8 cellular contexts compared by ENCODE assay signal in the genomic region with DNA sequence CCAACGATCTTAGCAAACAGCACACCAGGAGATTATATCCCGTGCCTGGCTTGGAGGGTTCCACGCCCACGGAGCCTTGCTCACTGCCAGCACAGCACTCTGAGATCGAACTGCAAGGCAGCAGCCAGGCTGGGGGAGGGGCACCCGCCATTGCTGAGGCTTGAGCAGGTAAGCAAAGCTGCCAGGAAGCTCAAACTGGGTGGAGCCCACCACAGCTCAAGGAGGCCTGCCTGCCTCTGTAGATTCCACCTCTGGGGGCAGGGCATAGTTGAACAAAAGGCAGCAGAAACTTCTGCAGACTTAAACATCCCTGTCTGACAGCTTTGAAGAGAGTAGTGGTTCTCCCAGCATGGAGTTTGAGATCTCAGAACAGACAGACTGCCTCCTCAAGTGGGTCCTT. TPM values are rescaled to one million over a fixed set of nuclear protein-coding genes. Genes with fewer than 3 reads are reported as not detected.
DNase-seq lines count a peak whose midpoint lies in the region; ATAC-seq lines count a peak whose summit lies in the region.
"Not testable (repeated sequence)": the region's sequence is repeated elsewhere in the genome, so short reads cannot be mapped to it uniquely, and the experiment has no call there.
"Had no signal": no experiment of that assay in that cellular context is flagged by ENCODE, and none has a peak within 500 bp of the region (broad histone marks: within the 10 kb centered on the region; RNA-seq: fewer than 3 reads in every experiment).

No MANE protein-coding gene starts in this region.

- H3K27ac ChIP-seq in CD4-positive, alpha-beta memory T cell (ENCODE audit: low read depth, low read length), result not testable (repeated sequence)

- peak; percentile 22 to 66 (median 39) for DNase-seq in CD4-positive, alpha-beta memory T cell
- peak; percentile 13 for DNase-seq in T follicular helper cell (ENCODE audit: low read depth)
- DNase-seq in activated CD4-positive, alpha-beta T cell treated with anti-CD3 and anti-CD28 coated beads, Interleukin-2, amount 10 ng/mL, durations not matched to agents 24 days and 14 days, result peak; percentile 65
- DNase-seq in activated CD8-positive, alpha-beta T cell treated with anti-CD3 and anti-CD28 coated beads, Interleukin-2, amount 10 ng/mL, durations not matched to agents 7 days and 5 days, result peak; percentile 21
- DNase-seq in activated naive CD4-positive, alpha-beta T cell treated with anti-CD3 and anti-CD28 coated beads for 36 hours, result peak; percentile 54
- DNase-seq in central memory CD8-positive, alpha-beta T cell (ENCODE audit: low spot score in 2 of 2), result not testable (repeated sequence)
- peak; percentile 12 for DNase-seq in stimulated activated CD4-positive, alpha-beta T cell treated with anti-CD3 and anti-CD28 coated beads, Interleukin-1b, Interleukin-23, amount 100 ng/mL, for 48 hours

- not testable (repeated sequence) for H3K27me3 ChIP-seq in CD4-positive, alpha-beta memory T cell (ENCODE audit: insufficient read depth, low read length)

- H3K27me3 Mint-ChIP-seq in CD4-positive, alpha-beta memory T cell; activated CD4-positive, alpha-beta T cell treated with anti-CD3 and anti-CD28 coated beads, Interleukin-2, amount 10 ng/mL, durations not matched to agents 24 days and 14 days; activated CD8-positive, alpha-beta T cell treated with anti-CD3 and anti-CD28 coated beads, Interleukin-2, amount 10 ng/mL, durations not matched to agents 7 days and 5 days (ENCODE audit: low read depth); activated naive CD4-positive, alpha-beta T cell treated with anti-CD3 and anti-CD28 coated beads for 36 hours (ENCODE audit: low read depth): not testable (repeated sequence)
- peaks cover 19% of the 10 kb centered on the region for H3K27me3 Mint-ChIP-seq in central memory CD8-positive, alpha-beta T cell

- CTCF ChIA-PET in CD4-positive, alpha-beta memory T cell (lab: Charles Lee; ENCODE audit: partially characterized antibody); activated CD8-positive, alpha-beta T cell treated with anti-CD3 and anti-CD28 coated beads, Interleukin-2, amount 10 ng/mL, durations not matched to agents 7 days and 5 days (lab: Charles Lee): not testable (repeated sequence)
- CTCF ChIA-PET in activated naive CD4-positive, alpha-beta T cell treated with anti-CD3 and anti-CD28 coated beads for 36 hours (lab: Charles Lee), result interaction anchor here (0.6 kb wide), 1 partner anchor 284 kb away, joined by 4 read pairs; no protein-coding TSS in a partner anchor

- ATAC-seq in activated CD8-positive, alpha-beta T cell treated with anti-CD3 and anti-CD28 coated beads, Interleukin-2, amount 10 ng/mL, durations not matched to agents 7 days and 5 days; central memory CD8-positive, alpha-beta T cell (replicated peaks; ENCODE audit: extremely low read depth, poor library complexity, severe bottlenecking): not testable (repeated sequence)

- POLR2A ChIA-PET in CD4-positive, alpha-beta memory T cell (lab: Charles Lee; ENCODE audit: partially characterized antibody); activated CD8-positive, alpha-beta T cell treated with anti-CD3 and anti-CD28 coated beads, Interleukin-2, amount 10 ng/mL, durations not matched to agents 7 days and 5 days (lab: Charles Lee): not testable (repeated sequence)

- H3K4me3 Mint-ChIP-seq in CD4-positive, alpha-beta memory T cell, result peak overlapping the region in 6 of 8 donors; percentile 39 to 74 (median 58)
- H3K4me3 Mint-ChIP-seq in activated CD4-positive, alpha-beta T cell treated with anti-CD3 and anti-CD28 coated beads, Interleukin-2, amount 10 ng/mL, durations not matched to agents 24 days and 14 days, result peak overlapping the region; percentile 11
- not testable (repeated sequence) for H3K4me3 Mint-ChIP-seq in activated CD8-positive, alpha-beta T cell treated with anti-CD3 and anti-CD28 coated beads, Interleukin-2, amount 10 ng/mL, durations not matched to agents 7 days and 5 days
- H3K4me3 Mint-ChIP-seq in activated naive CD4-positive, alpha-beta T cell treated with anti-CD3 and anti-CD28 coated beads for 36 hours, result peak overlapping the region; percentile 3
- peak overlapping the region; percentile 3 for H3K4me3 Mint-ChIP-seq in central memory CD8-positive, alpha-beta T cell

- H3K9me3 ChIP-seq in CD4-positive, alpha-beta memory T cell (ENCODE audit: control insufficient read depth in 1 of 2, low read length in 2 of 2), result not testable (repeated sequence)

- not testable (repeated sequence) for H3K4me3 ChIP-seq in CD4-positive, alpha-beta memory T cell (ENCODE audit: low read length in 2 of 2)

- not testable (repeated sequence) for H3K36me3 ChIP-seq in CD4-positive, alpha-beta memory T cell (ENCODE audit: insufficient read depth, low read length)

- peak overlapping the region in 4 of 7 donors; percentile 30 to 90 (median 40) for H3K27ac Mint-ChIP-seq in CD4-positive, alpha-beta memory T cell
- H3K27ac Mint-ChIP-seq in activated CD4-positive, alpha-beta T cell treated with anti-CD3 and anti-CD28 coated beads, Interleukin-2, amount 10 ng/mL, durations not matched to agents 24 days and 14 days; activated CD8-positive, alpha-beta T cell treated with anti-CD3 and anti-CD28 coated beads, Interleukin-2, amount 10 ng/mL, durations not matched to agents 7 days and 5 days; activated naive CD4-positive, alpha-beta T cell treated with anti-CD3 and anti-CD28 coated beads for 36 hours; central memory CD8-positive, alpha-beta T cell (ENCODE audit: low read depth): not testable (repeated sequence)

- peaks cover 12% of the 10 kb centered on the region for H3K4me1 ChIP-seq in CD4-positive, alpha-beta memory T cell (ENCODE audit: insufficient read depth, low read length)

- H3K4me1 Mint-ChIP-seq in CD4-positive, alpha-beta memory T cell, result peaks cover 14 to 31% (median 19%) of the 10 kb centered on the region in 4 donors
- not testable (repeated sequence) for H3K4me1 Mint-ChIP-seq in activated CD4-positive, alpha-beta T cell treated with anti-CD3 and anti-CD28 coated beads, Interleukin-2, amount 10 ng/mL, durations not matched to agents 24 days and 14 days; activated CD8-positive, alpha-beta T cell treated with anti-CD3 and anti-CD28 coated beads, Interleukin-2, amount 10 ng/mL, durations not matched to agents 7 days and 5 days (ENCODE audit: low read depth)
- peaks cover 17% of the 10 kb centered on the region for H3K4me1 Mint-ChIP-seq in activated naive CD4-positive, alpha-beta T cell treated with anti-CD3 and anti-CD28 coated beads for 36 hours (ENCODE audit: low read depth)
- H3K4me1 Mint-ChIP-seq in central memory CD8-positive, alpha-beta T cell, result peaks cover 16% of the 10 kb centered on the region

- intact Hi-C loops in CD4-positive, alpha-beta memory T cell (cut with micrococcal nuclease); activated CD4-positive, alpha-beta T cell treated with anti-CD3 and anti-CD28 coated beads, Interleukin-2, amount 10 ng/mL, durations not matched to agents 24 days and 14 days (cut with micrococcal nuclease); activated naive CD4-positive, alpha-beta T cell treated with anti-CD3 and anti-CD28 coated beads for 36 hours (cut with micrococcal nuclease): not testable (repeated sequence)

- H3K9me3 Mint-ChIP-seq in CD4-positive, alpha-beta memory T cell, result peaks cover 0 to 28% (median 20%) of the 10 kb centered on the region in 8 donors
- H3K9me3 Mint-ChIP-seq in activated CD4-positive, alpha-beta T cell treated with anti-CD3 and anti-CD28 coated beads, Interleukin-2, amount 10 ng/mL, durations not matched to agents 24 days and 14 days; activated CD8-positive, alpha-beta T cell treated with anti-CD3 and anti-CD28 coated beads, Interleukin-2, amount 10 ng/mL, durations not matched to agents 7 days and 5 days (ENCODE audit: insufficient read depth); central memory CD8-positive, alpha-beta T cell: not testable (repeated sequence)
- H3K9me3 Mint-ChIP-seq in activated naive CD4-positive, alpha-beta T cell treated with anti-CD3 and anti-CD28 coated beads for 36 hours, result peaks cover 19% of the 10 kb centered on the region

- H3K36me3 Mint-ChIP-seq in CD4-positive, alpha-beta memory T cell; activated CD4-positive, alpha-beta T cell treated with anti-CD3 and anti-CD28 coated beads, Interleukin-2, amount 10 ng/mL, durations not matched to agents 24 days and 14 days (ENCODE audit: low read depth); activated CD8-positive, alpha-beta T cell treated with anti-CD3 and anti-CD28 coated beads, Interleukin-2, amount 10 ng/mL, durations not matched to agents 7 days and 5 days (ENCODE audit: low read depth); activated naive CD4-positive, alpha-beta T cell treated with anti-CD3 and anti-CD28 coated beads for 36 hours (ENCODE audit: low read depth); central memory CD8-positive, alpha-beta T cell (ENCODE audit: insufficient read depth): not testable (repeated sequence)

RNA-seq across cellular contexts. Expression of gene ZSWIM5, which starts 43.8 kb away (rescaled TPM):
- 1 to 10 TPM; 3.4 to 3.7 TPM for total RNA-seq in CD4-positive, alpha-beta memory T cell
- polyA plus RNA-seq in CD4-positive, alpha-beta memory T cell, result under 1 TPM; 0.09 to 0.69 TPM
- total RNA-seq in activated CD4-positive, alpha-beta T cell treated with anti-CD3 and anti-CD28 coated beads, Interleukin-2, amount 10 ng/mL, durations not matched to agents 24 days and 14 days, result 0.12 and 0.14 TPM in 2 replicates
- total RNA-seq in activated CD8-positive, alpha-beta T cell treated with anti-CD3 and anti-CD28 coated beads, Interleukin-2, amount 10 ng/mL, durations not matched to agents 7 days and 5 days, result under 1 TPM; 0.50 TPM
- total RNA-seq in activated naive CD4-positive, alpha-beta T cell treated with anti-CD3 and anti-CD28 coated beads for 36 hours, result under 1 TPM; 0.15 to 0.26 TPM
- total RNA-seq: RPMI7951 had no signal
